12 cellular contexts compared by ENCODE assay signal in genomic region chr19:15285896-15286591, GRCh38. TPM values are rescaled to one million over a fixed set of nuclear protein-coding genes. Genes with fewer than 3 reads are reported as not detected.
DNase-seq lines count a peak whose midpoint lies in the region; ATAC-seq and TF ChIP-seq lines count a peak whose summit lies in the region.
"Had no signal": no experiment of that assay in that cellular context is flagged by ENCODE, and none has a peak within 500 bp of the region (broad histone marks: within the 10 kb centered on the region; RNA-seq: fewer than 3 reads in every experiment).

No MANE protein-coding gene starts in this region.

- H3K36me3 Mint-ChIP-seq in CD8-positive, alpha-beta T cell = no peaks in the 10 kb centered on the region
- H3K36me3 Mint-ChIP-seq: activated CD8-positive, alpha-beta memory T cell treated with anti-CD3 and anti-CD28 coated beads, Interleukin-2, amount 10 ng/mL, durations not matched to agents 7 days and 5 days had no signal

- H3K4me1 ChIP-seq in CD8-positive, alpha-beta T cell (ENCODE audit: insufficient read depth, low read length) = peaks cover 93% of the 10 kb centered on the region

- H3K4me3 Mint-ChIP-seq in CD8-positive, alpha-beta T cell = peak overlapping the region; percentile 0
- H3K4me3 Mint-ChIP-seq: activated CD8-positive, alpha-beta memory T cell treated with anti-CD3 and anti-CD28 coated beads, Interleukin-2, amount 10 ng/mL, durations not matched to agents 7 days and 5 days had no signal

- intact Hi-C loops in CD8-positive, alpha-beta T cell (cut with DNase I, micrococcal nuclease) = loop anchor here in 1 of 2 experiments (5.0 kb wide), 1 partner anchor 36 kb away; no protein-coding TSS in a partner anchor

- no peaks in the 10 kb centered on the region for H3K27me3 ChIP-seq in CD8-positive, alpha-beta T cell (ENCODE audit: insufficient read depth, low read length)
- H3K27me3 ChIP-seq in WERI-Rb-1 (ENCODE audit: insufficient read depth, low read depth, severe bottlenecking) = no peaks in the 10 kb centered on the region

- no peaks in the 10 kb centered on the region for H3K36me3 ChIP-seq in CD8-positive, alpha-beta T cell (ENCODE audit: insufficient read depth, low read length)
- peaks cover 3% of the 10 kb centered on the region; the same call in 1 of the 2 replicates for H3K36me3 ChIP-seq in WERI-Rb-1

- H3K27ac Mint-ChIP-seq in CD8-positive, alpha-beta T cell = peak overlapping the region; percentile 35
- H3K27ac Mint-ChIP-seq: activated CD8-positive, alpha-beta memory T cell treated with anti-CD3 and anti-CD28 coated beads, Interleukin-2, amount 10 ng/mL, durations not matched to agents 7 days and 5 days had no signal

- no peaks in the 10 kb centered on the region for H3K27me3 Mint-ChIP-seq in CD8-positive, alpha-beta T cell (ENCODE audit: low read depth)
- H3K27me3 Mint-ChIP-seq: activated CD8-positive, alpha-beta memory T cell treated with anti-CD3 and anti-CD28 coated beads, Interleukin-2, amount 10 ng/mL, durations not matched to agents 7 days and 5 days had no signal

- CTCF ChIA-PET in CD8-positive, alpha-beta T cell (lab: Charles Lee) = no interaction called here

- POLR2A ChIA-PET in CD8-positive, alpha-beta T cell (lab: Charles Lee) = no interaction called here

- H3K9me3 Mint-ChIP-seq in CD8-positive, alpha-beta T cell = no peaks in the 10 kb centered on the region

- H3K4me1 Mint-ChIP-seq in CD8-positive, alpha-beta T cell (ENCODE audit: low read depth) = peaks cover 95% of the 10 kb centered on the region

- ATAC-seq in CD8-positive, alpha-beta T cell = no peak
- ATAC-seq in GM19452 (IDR thresholded peaks at IDR 0.05; ENCODE audit: unreplicated experiment) (peak; percentile 57), HG02970 (IDR thresholded peaks at IDR 0.05; ENCODE audit: low FRiP score, unreplicated experiment) (no peak), GM19035 (IDR thresholded peaks at IDR 0.05; ENCODE audit: unreplicated experiment) (no peak)
- ATAC-seq: activated CD8-positive, alpha-beta memory T cell treated with anti-CD3 and anti-CD28 coated beads, Interleukin-2, amount 10 ng/mL, durations not matched to agents 7 days and 5 days had no signal

- no peak overlapping the region for H3K27ac ChIP-seq in CD8-positive, alpha-beta T cell (ENCODE audit: low read depth, low read length)
- H3K27ac ChIP-seq in WERI-Rb-1 = no peak overlapping the region
- H3K27ac ChIP-seq: coronary artery had no signal

- no peak for TF ChIP-seq CTCF in CD8-positive, alpha-beta T cell (IDR thresholded peaks at IDR 0.05)
- no peak for TF ChIP-seq CTCF in WERI-Rb-1 (IDR thresholded peaks at IDR 0.05; ENCODE audit: low read depth, low read length)

- H3K9me3 ChIP-seq in CD8-positive, alpha-beta T cell (ENCODE audit: low read length) = no peaks in the 10 kb centered on the region
- no peaks in the 10 kb centered on the region for H3K9me3 ChIP-seq in WERI-Rb-1 (ENCODE audit: severe bottlenecking)

- no peak for DNase-seq in CD8-positive, alpha-beta T cell
- peak; percentile 80 to 88 for DNase-seq in NOMO-1 (lab: John Stamatoyannopoulos, UW; ENCODE audit: unreplicated experiment in 2 of 2)
- peak; percentile 49 for DNase-seq in medulla oblongata (ENCODE audit: extremely low spot score)
- DNase-seq in WERI-Rb-1 = no peak
- DNase-seq in stimulated activated naive CD4-positive, alpha-beta T cell (lab: John Stamatoyannopoulos, UW) = no peak
- DNase-seq: activated CD8-positive, alpha-beta memory T cell treated with anti-CD3 and anti-CD28 coated beads, Interleukin-2, amount 10 ng/mL, durations not matched to agents 7 days and 5 days; occipital lobe had no signal

- no peak overlapping the region for H3K4me3 ChIP-seq in CD8-positive, alpha-beta T cell (ENCODE audit: low read depth, low read length)
- H3K4me3 ChIP-seq in WERI-Rb-1 (ENCODE audit: low read depth, low read length) = no peak overlapping the region
- H3K4me3 ChIP-seq: coronary artery had no signal

RNA-seq across cellular contexts. Expression of gene BRD4, which starts 46.3 kb away (rescaled TPM):
- 100 to 1,000 TPM; 123 to 128 TPM for total RNA-seq in CD8-positive, alpha-beta T cell

RNA-seq across cellular contexts. Expression of gene EPHX3, which starts 53.8 kb away (rescaled TPM):
- total RNA-seq in CD8-positive, alpha-beta T cell = under 1 TPM; 0.19 to 0.62 TPM
- total RNA-seq: HT1080, occipital lobe had no signal

Comparison
In these comparisons a context has a peak if more than half of its experiments do, and no peak if none do; other contexts are left out.
1. DNase-seq: peak in NOMO-1 (2 of 2) and medulla oblongata (single experiment); none in CD8-positive, alpha-beta T cell (0 of 7), WERI-Rb-1 (single experiment) and stimulated activated naive CD4-positive, alpha-beta T cell (0 of 6).